Comparison of ENCODE assay signal across 19 cellular contexts in the genomic region with DNA sequence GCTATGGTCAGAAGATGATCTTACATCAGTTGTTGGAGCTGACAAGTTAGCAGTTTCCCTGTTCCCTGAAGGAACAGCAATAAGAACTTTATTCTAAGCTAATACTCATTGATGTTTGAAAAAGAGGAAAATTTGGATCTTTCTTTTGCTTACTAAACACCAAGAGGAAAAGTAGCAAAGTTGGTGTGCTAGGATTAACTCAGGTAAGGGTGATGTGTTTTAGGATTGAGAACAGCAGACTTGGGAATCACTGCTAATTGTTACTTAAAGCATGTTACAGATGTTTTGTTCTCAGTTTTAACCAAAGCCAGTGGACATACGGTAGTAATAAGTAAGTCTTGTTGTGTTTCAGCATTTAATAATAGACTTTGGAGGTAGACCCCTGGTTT. TPM values are rescaled to one million over a fixed set of nuclear protein-coding genes. Genes with fewer than 3 reads are reported as not detected.
DNase-seq lines count a peak whose midpoint lies in the region; ATAC-seq, FAIRE-seq and TF ChIP-seq lines count a peak whose summit lies in the region.
"Had no signal": no experiment of that assay in that cellular context is flagged by ENCODE, and none has a peak within 500 bp of the region (broad histone marks: within the 10 kb centered on the region; RNA-seq: fewer than 3 reads in every experiment).

No MANE protein-coding gene starts in this region.

- CTCF ChIA-PET in activated CD4-positive, alpha-beta memory T cell treated with anti-CD3 and anti-CD28 coated beads, Interleukin-2, amount 10 ng/mL, durations not matched to agents 7 days and 5 days (lab: Charles Lee), result interaction anchor here (1.0 to 2.1 kb wide), 4 partner anchors 26 to 237 kb away, joined by 3 to 8 read pairs (median 4); no protein-coding TSS in a partner anchor
- CTCF ChIA-PET in HEK293T (lab: Yijun Ruan, JAX), result no interaction called here

- peak overlapping the region; percentile 33 for H3K27ac Mint-ChIP-seq in activated CD4-positive, alpha-beta memory T cell treated with anti-CD3 and anti-CD28 coated beads, Interleukin-2, amount 10 ng/mL, durations not matched to agents 7 days and 5 days
- peak overlapping the region; percentile 73 for H3K27ac Mint-ChIP-seq in stimulated activated memory B cell treated with anti-CD40 and anti-IgM and Interleukin-4, amounts not matched to agents 10 μg/mL and 1 μg/mL and 100 μg/mL, for 72 hours

- H3K36me3 Mint-ChIP-seq in activated CD4-positive, alpha-beta memory T cell treated with anti-CD3 and anti-CD28 coated beads, Interleukin-2, amount 10 ng/mL, durations not matched to agents 7 days and 5 days (ENCODE audit: low read depth), result peaks cover 53% of the 10 kb centered on the region
- H3K36me3 Mint-ChIP-seq in stimulated activated memory B cell treated with anti-CD40 and anti-IgM and Interleukin-4, amounts not matched to agents 10 μg/mL and 1 μg/mL and 100 μg/mL, for 72 hours, result peaks cover 22% of the 10 kb centered on the region

- peak overlapping the region; percentile 10 for H3K27ac ChIP-seq in cardiac muscle cell
- H3K27ac ChIP-seq: C4-2B, HL-60, Peyer's patch had no signal

- intact Hi-C loops in left cardiac atrium (cut with DNase I), result loop anchor here in 1 of 2 donors (5.0 to 10.0 kb wide), 2 partner anchors 48 to 116 kb away; no protein-coding TSS in a partner anchor

- peaks cover 50% of the 10 kb centered on the region for H3K4me1 Mint-ChIP-seq in activated CD4-positive, alpha-beta memory T cell treated with anti-CD3 and anti-CD28 coated beads, Interleukin-2, amount 10 ng/mL, durations not matched to agents 7 days and 5 days
- H3K4me1 Mint-ChIP-seq in stimulated activated memory B cell treated with anti-CD40 and anti-IgM and Interleukin-4, amounts not matched to agents 10 μg/mL and 1 μg/mL and 100 μg/mL, for 72 hours, result peaks cover 43% of the 10 kb centered on the region

- H3K27me3 Mint-ChIP-seq in activated CD4-positive, alpha-beta memory T cell treated with anti-CD3 and anti-CD28 coated beads, Interleukin-2, amount 10 ng/mL, durations not matched to agents 7 days and 5 days, result no peaks in the 10 kb centered on the region
- no peaks in the 10 kb centered on the region for H3K27me3 Mint-ChIP-seq in stimulated activated memory B cell treated with anti-CD40 and anti-IgM and Interleukin-4, amounts not matched to agents 10 μg/mL and 1 μg/mL and 100 μg/mL, for 72 hours

- no peak for TF ChIP-seq CTCF in cardiac muscle cell (IDR thresholded peaks at IDR 0.05; ENCODE audit: low read depth, low read length)

- FAIRE-seq in HTR-8/SVneo (lab: Jason Lieb, UNC), result peak; percentile 23

- H3K36me3 ChIP-seq in cardiac muscle cell, result peaks cover 70% of the 10 kb centered on the region
- peaks cover 42% of the 10 kb centered on the region for H3K36me3 ChIP-seq in H7 (replicated peaks; ENCODE audit: control insufficient read depth, insufficient read depth, low read length)

- H3K4me3 Mint-ChIP-seq in activated CD4-positive, alpha-beta memory T cell treated with anti-CD3 and anti-CD28 coated beads, Interleukin-2, amount 10 ng/mL, durations not matched to agents 7 days and 5 days, result no peak overlapping the region
- H3K4me3 Mint-ChIP-seq in stimulated activated memory B cell treated with anti-CD40 and anti-IgM and Interleukin-4, amounts not matched to agents 10 μg/mL and 1 μg/mL and 100 μg/mL, for 72 hours, result no peak overlapping the region

- no peaks in the 10 kb centered on the region for H3K4me1 ChIP-seq in cardiac muscle cell (ENCODE audit: low read depth)

- DNase-seq in cardiac muscle cell (ENCODE audit: low read depth in 1 of 2, low spot score in 1 of 2), result no peak
- no peak for DNase-seq in left cardiac atrium
- DNase-seq in HTR-8/SVneo (ENCODE audit: insufficient read length, low spot score), result no peak
- no peak for DNase-seq in activated CD4-positive, alpha-beta memory T cell treated with anti-CD3 and anti-CD28 coated beads, Interleukin-2, amount 10 ng/mL, durations not matched to agents 7 days and 5 days
- no peak for DNase-seq in HEK293T (ENCODE audit: extremely low spot score)
- no peak for DNase-seq in H7
- DNase-seq: DMS 273 treated with DMSO at 0.1 percent for 48 hours, HCEC 1CT, KG1, NCI-H1092, NCI-H2081 treated with DMSO at 0.1 percent for 48 hours, NCI-H524, Peyer's patch had no signal

- H3K9me3 ChIP-seq in cardiac muscle cell (ENCODE audit: low read depth), result no peaks in the 10 kb centered on the region
- H3K9me3 ChIP-seq: Peyer's patch had no signal

- no peaks in the 10 kb centered on the region for H3K9me3 Mint-ChIP-seq in activated CD4-positive, alpha-beta memory T cell treated with anti-CD3 and anti-CD28 coated beads, Interleukin-2, amount 10 ng/mL, durations not matched to agents 7 days and 5 days
- no peaks in the 10 kb centered on the region for H3K9me3 Mint-ChIP-seq in stimulated activated memory B cell treated with anti-CD40 and anti-IgM and Interleukin-4, amounts not matched to agents 10 μg/mL and 1 μg/mL and 100 μg/mL, for 72 hours

- H3K4me3 ChIP-seq in cardiac muscle cell, result no peak overlapping the region
- H3K4me3 ChIP-seq in H7 (ENCODE audit: insufficient read depth, low read depth, low read length), result no peak overlapping the region
- H3K4me3 ChIP-seq: Peyer's patch had no signal

- POLR2A ChIA-PET in activated CD4-positive, alpha-beta memory T cell treated with anti-CD3 and anti-CD28 coated beads, Interleukin-2, amount 10 ng/mL, durations not matched to agents 7 days and 5 days (lab: Charles Lee), result interaction anchor here (0.8 to 2.4 kb wide), 5 partner anchors 10 to 109 kb away, joined by 3 to 11 read pairs (median 4); no protein-coding TSS in a partner anchor
- POLR2A ChIA-PET in HEK293T (lab: Yijun Ruan, JAX), result no interaction called here

- H3K27me3 ChIP-seq in cardiac muscle cell (no peaks in the 10 kb centered on the region), H7 (ENCODE audit: control insufficient read depth, insufficient read depth, low read length) (no peaks in the 10 kb centered on the region)
- H3K27me3 ChIP-seq: Peyer's patch had no signal

- no peak for ATAC-seq in left cardiac atrium
- no peak for ATAC-seq in stimulated activated memory B cell treated with anti-CD40 and anti-IgM and Interleukin-4, amounts not matched to agents 10 μg/mL and 1 μg/mL and 100 μg/mL, for 72 hours
- no peak for ATAC-seq in GM19351 (IDR thresholded peaks at IDR 0.05; ENCODE audit: unreplicated experiment)
- ATAC-seq: Right ventricle myocardium inferior had no signal

TF ChIP-seq in HEK293T, 16 proteins besides CTCF, POLR2A, EP300 and RAD21:
- TF ChIP-seq HDGF (IDR thresholded peaks at IDR 0.05; ENCODE audit: borderline replicate concordance) (no peak), BHLHE40 (IDR thresholded peaks at IDR 0.05; ENCODE audit: borderline replicate concordance) (no peak), FOXA1 (IDR thresholded peaks at IDR 0.05) (no peak), L3MBTL2 (conservative IDR thresholded peaks at IDR 0.05) (no peak), FOXM1 (IDR thresholded peaks at IDR 0.05; ENCODE audit: borderline replicate concordance) (no peak), PKNOX1 (IDR thresholded peaks at IDR 0.05) (no peak), TARDBP (IDR thresholded peaks at IDR 0.05) (no peak)

RNA-seq across cellular contexts. Expression of gene SETD6, which starts 3.7 kb away (rescaled TPM):
- total RNA-seq in cardiac muscle cell (23.0 and 47.6 TPM in 2 replicates), left cardiac atrium (10 to 100 TPM; 10.7 to 10.8 TPM)
- polyA plus RNA-seq in cardiac muscle cell, result 23.8 and 32.9 TPM in 2 replicates
- 1 to 10 TPM; 8.9 to 9.2 TPM for total RNA-seq in activated CD4-positive, alpha-beta memory T cell treated with anti-CD3 and anti-CD28 coated beads, Interleukin-2, amount 10 ng/mL, durations not matched to agents 7 days and 5 days
- total RNA-seq in H7 (2014; rRNA removed; shearing (Covaris generic)), result 32.2 and 39.4 TPM in 2 replicates

RNA-seq across cellular contexts. Expression of gene NDRG4, which starts 19.0 kb away (rescaled TPM):
- total RNA-seq in cardiac muscle cell (62.3 and 80.3 TPM in 2 replicates), left cardiac atrium (100 to 1,000 TPM; 121 to 153 TPM)
- polyA plus RNA-seq in cardiac muscle cell, result 48.0 and 54.4 TPM in 2 replicates
- total RNA-seq in activated CD4-positive, alpha-beta memory T cell treated with anti-CD3 and anti-CD28 coated beads, Interleukin-2, amount 10 ng/mL, durations not matched to agents 7 days and 5 days, result 1 to 10 TPM in 1 of 2 experiments, under 1 TPM in 1; 0.83 to 1.2 TPM
- total RNA-seq in H7 (2014; rRNA removed; shearing (Covaris generic)), result 24.9 and 27.6 TPM in 2 replicates
- total RNA-seq: MCF 10A had no signal

Comparison
In these comparisons a context has a peak if more than half of its experiments do, and no peak if none do; other contexts are left out.
1. RNA of gene NDRG4, which starts 19.0 kb away (total RNA-seq): 121 to 153 TPM in left cardiac atrium, 62.3 to 80.3 TPM in cardiac muscle cell and 24.9 to 27.6 TPM in H7; 0.83 to 1.2 TPM in activated CD4-positive, alpha-beta memory T cell treated with anti-CD3 and anti-CD28 coated beads, Interleukin-2, amount 10 ng/mL, durations not matched to agents 7 days and 5 days; every median in the first group is over 10 times any median in the second.